In the genomic region with DNA sequence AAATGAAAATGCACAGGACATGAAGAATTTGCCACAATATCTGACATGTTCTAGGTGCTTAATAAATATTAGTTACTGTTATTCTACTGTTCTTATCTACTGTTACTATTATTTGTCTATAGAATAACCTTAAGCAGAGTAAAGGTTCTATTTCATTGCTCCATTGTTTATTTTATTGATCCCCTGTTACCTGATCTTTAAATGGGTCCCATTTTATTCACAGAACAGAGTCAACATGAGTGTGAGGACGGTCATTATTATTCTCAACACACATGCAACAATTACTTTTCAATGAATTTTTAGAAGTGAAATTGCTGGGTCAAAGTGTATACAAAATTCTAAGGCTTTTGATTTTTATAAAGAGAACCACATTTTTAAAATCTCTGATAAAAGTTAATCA, we compare ENCODE assay signal across 7 cellular contexts.
"Had no signal": no experiment of that assay in that cellular context is flagged by ENCODE, and none has a peak within 500 bp of the region (broad histone marks: within the 10 kb centered on the region; RNA-seq: fewer than 3 reads in every experiment).

No MANE protein-coding gene starts in this region.

- H3K27ac Mint-ChIP-seq: GM23338, H9 had no signal

- H3K27ac ChIP-seq: HL-60 had no signal

- FAIRE-seq: H1, H54, K562 had no signal

- H3K4me3 ChIP-seq: GM23338, K562 had no signal

- H2AFZ ChIP-seq: GM23338 had no signal

- H3K9me3 Mint-ChIP-seq: GM23338, H9 had no signal

- H3K4me2 ChIP-seq: GM23338 had no signal

- ATAC-seq: GM23338, K562 had no signal

- DNase-seq: H9, HCEC 1CT had no signal

- H3K4me3 Mint-ChIP-seq: GM23338, H9 had no signal
